13 cellular contexts compared by ENCODE assay signal in the genomic region with DNA sequence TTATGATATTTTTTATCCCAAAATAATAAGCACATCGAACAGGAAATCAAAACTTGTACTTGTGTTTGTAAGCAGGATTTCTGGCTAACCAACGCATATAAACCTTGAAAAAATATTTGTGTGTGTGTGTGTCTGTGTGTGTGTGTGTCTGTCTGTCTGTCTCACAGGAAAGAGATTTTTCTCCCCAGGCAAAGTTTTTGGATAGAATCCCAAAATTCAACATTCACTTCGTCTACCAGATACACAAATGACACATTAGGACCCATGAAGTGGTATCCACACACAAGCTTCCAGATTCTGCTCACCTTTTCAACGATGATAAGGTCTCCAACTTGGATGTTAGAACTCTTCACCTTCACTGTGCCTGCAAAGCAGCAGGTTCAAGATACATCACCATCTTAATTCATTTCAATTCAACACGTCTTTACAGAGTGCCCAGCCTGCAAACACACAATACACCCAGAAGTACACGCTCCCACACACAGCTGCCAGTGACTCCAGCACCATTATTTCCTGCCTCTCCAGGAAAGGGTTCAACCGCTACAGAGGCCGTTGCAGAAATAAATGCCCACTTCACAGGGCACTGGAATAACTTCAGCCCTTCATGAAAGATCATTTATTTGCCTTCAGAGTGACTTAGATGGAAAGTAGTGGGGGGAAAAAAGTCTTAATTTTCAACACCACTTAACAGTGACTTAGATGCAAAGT.
DNase-seq lines count a peak whose midpoint lies in the region; ATAC-seq and TF ChIP-seq lines count a peak whose summit lies in the region.
"Had no signal": no experiment of that assay in that cellular context is flagged by ENCODE, and none has a peak within 500 bp of the region (broad histone marks: within the 10 kb centered on the region; RNA-seq: fewer than 3 reads in every experiment).

No MANE protein-coding gene starts in this region.

- H3K4me1 Mint-ChIP-seq in mesothelial cell of epicardium = peaks cover 40% of the 10 kb centered on the region

- in situ Hi-C loops in brain microvascular endothelial cell (cut with HindIII; ENCODE audit: low pct_ligation_motif_present, low sequenced_read_pairs) = no loop called here

- ATAC-seq in GM19452 (IDR thresholded peaks at IDR 0.05; ENCODE audit: unreplicated experiment) = no peak
- ATAC-seq in HG03565 (IDR thresholded peaks at IDR 0.05; ENCODE audit: unreplicated experiment) = no peak
- ATAC-seq in HG03095 (IDR thresholded peaks at IDR 0.05; ENCODE audit: unreplicated experiment) = no peak
- ATAC-seq: T-cell had no signal

- H3K27ac Mint-ChIP-seq in mesothelial cell of epicardium = peak overlapping the region; percentile 74
- H3K27ac Mint-ChIP-seq: T-cell had no signal

- no peak overlapping the region for H3K4me3 Mint-ChIP-seq in mesothelial cell of epicardium

- H3K4me3 ChIP-seq in brain microvascular endothelial cell (ENCODE audit: low read depth, low read length) = no peak overlapping the region
- H3K4me3 ChIP-seq: coronary artery had no signal

- no peaks in the 10 kb centered on the region for H3K27me3 Mint-ChIP-seq in mesothelial cell of epicardium (ENCODE audit: low read depth)

- peaks cover 22% of the 10 kb centered on the region for H3K36me3 Mint-ChIP-seq in mesothelial cell of epicardium
- H3K36me3 Mint-ChIP-seq: T-cell had no signal

- DNase-seq in EL (peak; percentile 16), NCI-H1092 treated with DMSO at 0.1 percent for 48 hours (lab: John Stamatoyannopoulos, UW) (peak; percentile 33), brain microvascular endothelial cell (no peak), mesothelial cell of epicardium (ENCODE audit: low spot score in 2 of 2, unreplicated experiment in 2 of 2) (no peak), SHP77 (lab: John Stamatoyannopoulos, UW) (no peak)
- DNase-seq: activated gamma-delta T cell treated with Interleukin-2 at 50 U/mL for 16 hours, lower lobe of right lung, NCI-H226, T-cell had no signal

- H3K27me3 ChIP-seq in brain microvascular endothelial cell (replicated peaks) = no peaks in the 10 kb centered on the region

- peak overlapping the region; percentile 68 for H3K27ac ChIP-seq in brain microvascular endothelial cell
- H3K27ac ChIP-seq: coronary artery, lower lobe of right lung had no signal

- no peaks in the 10 kb centered on the region for H3K9me3 Mint-ChIP-seq in mesothelial cell of epicardium
- H3K9me3 Mint-ChIP-seq: T-cell had no signal

- TF ChIP-seq CTCF in brain microvascular endothelial cell (IDR thresholded peaks at IDR 0.05; ENCODE audit: low read depth, low read length, missing control alignments) (no peak), mesothelial cell of epicardium (IDR thresholded peaks at IDR 0.05; ENCODE audit: unreplicated experiment) (no peak)

- H3K36me3 ChIP-seq in brain microvascular endothelial cell (replicated peaks) = no peaks in the 10 kb centered on the region

Comparison
In these comparisons a context has a peak if more than half of its experiments do, and no peak if none do; other contexts are left out.
1. DNase-seq: peak in EL (single experiment) and NCI-H1092 treated with DMSO at 0.1 percent for 48 hours (single experiment); none in brain microvascular endothelial cell (single experiment), mesothelial cell of epicardium (0 of 2) and SHP77 (0 of 2).